In the genomic region with DNA sequence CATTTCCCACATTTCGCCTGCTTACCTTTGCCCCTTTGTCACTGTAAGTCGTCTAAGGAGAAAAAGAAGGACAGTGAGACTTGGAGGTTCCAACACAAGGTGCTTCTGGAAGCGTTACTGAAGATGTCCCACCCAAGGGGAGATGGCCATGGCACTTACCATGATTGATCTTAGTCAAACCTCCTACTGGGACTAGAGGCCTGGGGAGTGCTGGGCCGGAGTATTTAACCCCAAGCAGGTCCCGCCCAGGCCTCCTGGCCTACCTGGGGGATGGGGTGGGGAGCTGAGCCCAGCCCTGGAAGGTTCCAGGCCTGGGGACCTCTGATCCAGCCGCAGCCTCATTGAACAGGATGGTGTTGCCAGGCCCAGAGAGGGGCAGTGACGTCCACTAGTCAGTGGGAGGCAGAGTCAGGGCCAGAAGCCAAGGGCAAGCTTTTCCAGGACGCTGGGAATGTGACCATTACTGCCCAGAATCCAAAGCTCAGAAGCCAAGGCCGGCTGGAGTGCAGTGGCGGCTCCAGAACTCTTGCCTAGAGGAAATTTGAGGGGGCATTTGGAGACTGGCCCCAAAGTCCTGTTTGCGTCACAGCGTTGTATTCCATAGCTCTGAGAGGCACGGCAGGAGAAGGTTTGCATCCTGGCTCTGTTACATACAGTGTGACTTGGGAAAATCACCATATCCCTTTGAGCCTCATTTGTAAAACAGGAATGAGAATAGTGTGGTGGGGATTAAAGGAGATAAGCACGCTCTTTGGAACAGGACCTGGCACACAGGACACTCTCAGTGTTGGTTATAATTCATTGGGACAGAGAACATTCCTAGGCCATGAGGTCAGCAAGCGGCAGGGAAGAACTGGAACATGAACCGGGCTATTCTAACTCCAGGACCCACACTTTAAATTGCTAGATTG, we compare ENCODE assay signal across 10 cellular contexts. TPM values are rescaled to one million over a fixed set of nuclear protein-coding genes. Genes with fewer than 3 reads are reported as not detected.
A peak's percentile ranks its signal among the peaks of the same experiment; 100 is the strongest.
DNase-seq lines count a peak whose midpoint lies in the region; ATAC-seq and TF ChIP-seq lines count a peak whose summit lies in the region.
"Had no signal": no experiment of that assay in that cellular context is flagged by ENCODE, and none has a peak within 500 bp of the region (broad histone marks: within the 10 kb centered on the region; RNA-seq: fewer than 3 reads in every experiment).

A gene (minus strand): TSS at position 198 of the 911 bp plus-strand sequence. CDS start 36 bp downstream, at position 162.

- no peaks in the 10 kb centered on the region for H3K9me3 ChIP-seq in esophagus (ENCODE audit: control insufficient read depth in 2 of 2, insufficient read depth in 1 of 2, low read depth in 1 of 2, low read length in 1 of 2)
- H3K9me3 ChIP-seq in vagina: no peaks in the 10 kb centered on the region

- 61 to 69% methylated on average over 16 of the region's 16 CpGs for WGBS in esophagus, 2 donors

- H3K4me1 ChIP-seq in esophagus (ENCODE audit: control insufficient read depth in 2 of 2, insufficient read depth in 2 of 2, low read length in 1 of 2) (no peaks in the 10 kb centered on the region), vagina (peaks cover 32% of the 10 kb centered on the region)

- H3K4me3 ChIP-seq in esophagus (ENCODE audit: low read depth in 1 of 2, low read length in 2 of 2) (no peak within 1 kb of the TSS), vagina (peak within 1 kb of the TSS in 1 of 2 donors; percentile 16)

- TF ChIP-seq CTCF in vagina (IDR thresholded peaks at IDR 0.05): no peak

- intact Hi-C loops in activated CD4-positive, alpha-beta T cell treated with anti-CD3 and anti-CD28 coated beads, Interleukin-2, amount 10 ng/mL, durations not matched to agents 24 days and 14 days (cut with micrococcal nuclease): no loop called here
- intact Hi-C loops in vagina (cut with DNase I): loop anchor here (2.0 kb wide), 1 partner anchor 30 kb away; a partner anchor contains a TSS

- no peaks in the 10 kb centered on the region for H3K27me3 Mint-ChIP-seq in activated CD4-positive, alpha-beta T cell treated with anti-CD3 and anti-CD28 coated beads, Interleukin-2, amount 10 ng/mL, durations not matched to agents 7 days and 5 days
- H3K27me3 Mint-ChIP-seq in activated CD4-positive, alpha-beta T cell treated with anti-CD3 and anti-CD28 coated beads, Interleukin-2, amount 10 ng/mL, durations not matched to agents 24 days and 14 days: no peaks in the 10 kb centered on the region

- H3K27ac ChIP-seq in esophagus (ENCODE audit: low read depth in 2 of 2, low read length in 1 of 2) (peak within 1 kb of the TSS; percentile 71 to 80), vagina (peak within 1 kb of the TSS; percentile 95)

- H3K36me3 ChIP-seq in esophagus (ENCODE audit: control insufficient read depth in 2 of 2, insufficient read depth in 2 of 2, low read length in 1 of 2) (no peaks in the 10 kb centered on the region), vagina (no peaks in the 10 kb centered on the region)

- H3K27me3 ChIP-seq in esophagus (ENCODE audit: control insufficient read depth in 1 of 2, insufficient read depth in 2 of 2, low read length in 2 of 2): no peaks in the 10 kb centered on the region
- no peaks in the 10 kb centered on the region for H3K27me3 ChIP-seq in vagina

- no peak for ATAC-seq in HG03565 (IDR thresholded peaks at IDR 0.05; ENCODE audit: unreplicated experiment)
- ATAC-seq in GM21825 (IDR thresholded peaks at IDR 0.05; ENCODE audit: unreplicated experiment): no peak
- ATAC-seq: esophagus mucosa had no signal

- no peaks in the 10 kb centered on the region for H3K9me3 Mint-ChIP-seq in activated CD4-positive, alpha-beta T cell treated with anti-CD3 and anti-CD28 coated beads, Interleukin-2, amount 10 ng/mL, durations not matched to agents 7 days and 5 days
- no peaks in the 10 kb centered on the region for H3K9me3 Mint-ChIP-seq in activated CD4-positive, alpha-beta T cell treated with anti-CD3 and anti-CD28 coated beads, Interleukin-2, amount 10 ng/mL, durations not matched to agents 24 days and 14 days
- H3K9me3 Mint-ChIP-seq: T-helper 2 cell treated with Interferon-gamma antibody and Interleukin-4, amounts not matched to agents 5 μg/mL and 100 μg/mL, for 36 hours had no signal

- no peak for TF ChIP-seq POLR2A in vagina (IDR thresholded peaks at IDR 0.05)

- POLR2A ChIA-PET in activated CD4-positive, alpha-beta T cell treated with anti-CD3 and anti-CD28 coated beads, Interleukin-2, amount 10 ng/mL, durations not matched to agents 7 days and 5 days (lab: Charles Lee): no interaction called here

- CTCF ChIA-PET in activated CD4-positive, alpha-beta T cell treated with anti-CD3 and anti-CD28 coated beads, Interleukin-2, amount 10 ng/mL, durations not matched to agents 7 days and 5 days (lab: Charles Lee): interaction anchor here (0.6 to 2.5 kb wide), 2 partner anchors 65 to 127 kb away, joined by 4 to 5 read pairs; a partner anchor contains a TSS

- no peak for DNase-seq in activated CD4-positive, alpha-beta T cell treated with anti-CD3 and anti-CD28 coated beads, Interleukin-2, amount 10 ng/mL, durations not matched to agents 7 days and 5 days
- no peak for DNase-seq in activated CD4-positive, alpha-beta T cell treated with anti-CD3 and anti-CD28 coated beads, Interleukin-2, amount 10 ng/mL, durations not matched to agents 24 days and 14 days
- DNase-seq in mucosa of gallbladder (ENCODE audit: low spot score) (peak; percentile 65), vagina (ENCODE audit: extremely low spot score in 2 of 2) (peak in 1 of 2 donors; percentile 94), superior temporal gyrus (ENCODE audit: extremely low spot score) (no peak)

- no peaks in the 10 kb centered on the region for H3K36me3 Mint-ChIP-seq in activated CD4-positive, alpha-beta T cell treated with anti-CD3 and anti-CD28 coated beads, Interleukin-2, amount 10 ng/mL, durations not matched to agents 7 days and 5 days (ENCODE audit: low read depth)
- H3K36me3 Mint-ChIP-seq in activated CD4-positive, alpha-beta T cell treated with anti-CD3 and anti-CD28 coated beads, Interleukin-2, amount 10 ng/mL, durations not matched to agents 24 days and 14 days (ENCODE audit: low read depth): no peaks in the 10 kb centered on the region

- H3K4me1 Mint-ChIP-seq in activated CD4-positive, alpha-beta T cell treated with anti-CD3 and anti-CD28 coated beads, Interleukin-2, amount 10 ng/mL, durations not matched to agents 7 days and 5 days: no peaks in the 10 kb centered on the region
- H3K4me1 Mint-ChIP-seq in activated CD4-positive, alpha-beta T cell treated with anti-CD3 and anti-CD28 coated beads, Interleukin-2, amount 10 ng/mL, durations not matched to agents 24 days and 14 days: no peaks in the 10 kb centered on the region

- H3K4me3 Mint-ChIP-seq in activated CD4-positive, alpha-beta T cell treated with anti-CD3 and anti-CD28 coated beads, Interleukin-2, amount 10 ng/mL, durations not matched to agents 7 days and 5 days: no peak within 1 kb of the TSS
- H3K4me3 Mint-ChIP-seq in activated CD4-positive, alpha-beta T cell treated with anti-CD3 and anti-CD28 coated beads, Interleukin-2, amount 10 ng/mL, durations not matched to agents 24 days and 14 days: no peak within 1 kb of the TSS
- H3K4me3 Mint-ChIP-seq: T-helper 2 cell treated with Interferon-gamma antibody and Interleukin-4, amounts not matched to agents 5 μg/mL and 100 μg/mL, for 36 hours had no signal

- H3K27ac Mint-ChIP-seq in activated CD4-positive, alpha-beta T cell treated with anti-CD3 and anti-CD28 coated beads, Interleukin-2, amount 10 ng/mL, durations not matched to agents 7 days and 5 days: peak within 1 kb of the TSS; percentile 41
- no peak within 1 kb of the TSS for H3K27ac Mint-ChIP-seq in activated CD4-positive, alpha-beta T cell treated with anti-CD3 and anti-CD28 coated beads, Interleukin-2, amount 10 ng/mL, durations not matched to agents 24 days and 14 days
- H3K27ac Mint-ChIP-seq: T-helper 2 cell treated with Interferon-gamma antibody and Interleukin-4, amounts not matched to agents 5 μg/mL and 100 μg/mL, for 36 hours had no signal

RNA-seq across cellular contexts. Expression of the gene that starts here (rescaled TPM):
- total RNA-seq in activated CD4-positive, alpha-beta T cell treated with anti-CD3 and anti-CD28 coated beads, Interleukin-2, amount 10 ng/mL, durations not matched to agents 7 days and 5 days: not detected
- total RNA-seq in activated CD4-positive, alpha-beta T cell treated with anti-CD3 and anti-CD28 coated beads, Interleukin-2, amount 10 ng/mL, durations not matched to agents 24 days and 14 days: not detected in 2 replicates
- polyA plus RNA-seq in esophagus: under 1 TPM; 0.29 to 0.31 TPM
- 2.8 TPM for total RNA-seq in mucosa of gallbladder
- total RNA-seq in vagina: not detected
